ENCODE assay signal across 11 cellular contexts in the genomic region with DNA sequence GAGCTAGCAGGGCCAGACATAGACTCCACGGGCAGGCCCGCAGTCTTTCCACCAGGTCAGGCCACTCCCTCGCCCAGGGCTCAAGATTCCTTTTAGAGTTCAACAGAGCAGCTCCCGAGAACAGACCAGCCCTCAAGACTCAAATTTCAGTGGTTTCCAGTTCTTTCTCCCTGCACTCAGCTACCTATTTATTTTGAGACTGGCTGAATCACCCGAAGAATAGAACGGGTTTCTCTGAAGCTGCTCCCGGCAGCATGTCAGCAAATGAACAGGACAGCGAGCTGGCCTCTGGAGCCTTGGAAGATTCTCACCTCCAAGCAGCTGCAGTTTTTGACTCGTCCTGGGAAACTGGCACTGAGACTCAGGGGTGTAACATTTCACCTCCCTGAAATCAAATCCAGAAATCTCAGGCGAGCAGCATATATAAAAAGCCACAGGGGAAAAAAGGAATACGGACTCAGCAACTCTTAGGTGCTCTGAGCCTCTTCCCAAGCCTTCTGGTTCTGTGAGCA.
DNase-seq lines count a peak whose midpoint lies in the region; ATAC-seq and TF ChIP-seq lines count a peak whose summit lies in the region.
"Had no signal": no experiment of that assay in that cellular context is flagged by ENCODE, and none has a peak within 500 bp of the region (broad histone marks: within the 10 kb centered on the region; RNA-seq: fewer than 3 reads in every experiment).

No MANE protein-coding gene starts in this region.

- H3K9ac ChIP-seq in OCI-LY1 (ENCODE audit: low read length): no peak overlapping the region

- H3K36me3 ChIP-seq in OCI-LY1 (ENCODE audit: insufficient read depth, low read length) (peaks cover 43% of the 10 kb centered on the region; the same call in 1 of the 2 replicates), esophagus squamous epithelium (peaks cover 0 to 44% (median 0%) of the 10 kb centered on the region in 3 donors), psoas muscle (ENCODE audit: insufficient read depth in 1 of 2, low read depth in 1 of 2) (peaks cover 0 to 30% of the 10 kb centered on the region in 2 donors)

- H3K27ac ChIP-seq in OCI-LY1 (ENCODE audit: low read depth, low read length, poor library complexity, severe bottlenecking): peak overlapping the region; percentile 87
- peak overlapping the region; percentile 61 to 77 (median 73) for H3K27ac ChIP-seq in esophagus squamous epithelium
- peak overlapping the region; percentile 93 for H3K27ac ChIP-seq in psoas muscle

- H3K4me1 ChIP-seq in OCI-LY1 (ENCODE audit: insufficient read depth, low read length, severe bottlenecking) (peaks cover 32% of the 10 kb centered on the region), esophagus squamous epithelium (peaks cover 26 to 52% (median 34%) of the 10 kb centered on the region in 3 donors), psoas muscle (peaks cover 47% of the 10 kb centered on the region)

- no peaks in the 10 kb centered on the region for H3F3A ChIP-seq in OCI-LY1 (ENCODE audit: insufficient read depth, low read length)

- no peaks in the 10 kb centered on the region for H3K27me3 ChIP-seq in OCI-LY1 (ENCODE audit: insufficient read depth, low read length)
- H3K27me3 ChIP-seq in esophagus squamous epithelium: no peaks in the 10 kb centered on the region
- H3K27me3 ChIP-seq in psoas muscle (ENCODE audit: insufficient read depth in 3 of 3, low read length in 2 of 3): no peaks in the 10 kb centered on the region
- H3K27me3 ChIP-seq: testis had no signal

- H3K4me3 ChIP-seq in OCI-LY1 (ENCODE audit: low read depth, low read length, poor library complexity, severe bottlenecking) (no peak overlapping the region), esophagus squamous epithelium (no peak overlapping the region), psoas muscle (no peak overlapping the region)
- H3K4me3 ChIP-seq: testis had no signal

- no peaks in the 10 kb centered on the region for H4K20me1 ChIP-seq in OCI-LY1 (ENCODE audit: insufficient read depth, low read length)

- TF ChIP-seq CTCF in OCI-LY1 (IDR thresholded peaks at IDR 0.05; ENCODE audit: low read length) (no peak), esophagus squamous epithelium (IDR thresholded peaks at IDR 0.05) (no peak), psoas muscle (IDR thresholded peaks at IDR 0.05) (no peak), GM13976 (IDR thresholded peaks at IDR 0.05; ENCODE audit: borderline replicate concordance, control extremely low read depth, extremely low read depth, insufficient read depth, missing control alignments) (no peak)

- H3K9me2 ChIP-seq in OCI-LY1 (ENCODE audit: low read depth, low read length): no peaks in the 10 kb centered on the region

- no peaks in the 10 kb centered on the region for H3K9me3 ChIP-seq in OCI-LY1 (ENCODE audit: low read length)
- H3K9me3 ChIP-seq in esophagus squamous epithelium: no peaks in the 10 kb centered on the region
- no peaks in the 10 kb centered on the region for H3K9me3 ChIP-seq in psoas muscle
- H3K9me3 ChIP-seq: testis had no signal

- ATAC-seq in psoas muscle: peak; percentile 47 to 74 (median 59)

- DNase-seq in EH (ENCODE audit: low read depth) (peak; percentile 87), esophagus squamous epithelium (lab: John Stamatoyannopoulos, UW) (no peak), psoas muscle (peak in 1 of 2 donors; percentile 75), NCI-H1105 (lab: John Stamatoyannopoulos, UW) (no peak), GM13976 (ENCODE audit: low spot score) (no peak), NCI-H146 treated with DMSO at 0.1 percent for 48 hours (lab: John Stamatoyannopoulos, UW; ENCODE audit: unreplicated experiment) (no peak), NCI-H69 (lab: John Stamatoyannopoulos, UW) (no peak)
- DNase-seq: activated gamma-delta T cell, OCI-M1, testis had no signal

- TF ChIP-seq POLR2A in esophagus squamous epithelium (IDR thresholded peaks at IDR 0.05): no peak

- 12 to 44% methylated on average over 7 to 10 of the region's 11 CpGs for WGBS in esophagus squamous epithelium, 2 donors
- 14 to 17% (median 16%) methylated on average over 11 of the region's 11 CpGs for WGBS in psoas muscle, 3 donors

- H3K79me2 ChIP-seq in OCI-LY1 (ENCODE audit: insufficient read depth, low read length): no peaks in the 10 kb centered on the region

- intact Hi-C loops in esophagus squamous epithelium (cut with DNase I) (no loop called here), psoas muscle (cut with DNase I) (loop anchor here (10.0 kb wide), 1 partner anchor 102 kb away; no protein-coding TSS in a partner anchor)

- H3K4me2 ChIP-seq in OCI-LY1 (ENCODE audit: low read length): no peak overlapping the region

- in situ Hi-C loops in GM13976 (cut with MboI; ENCODE audit: low sequenced_read_pairs, unreplicated experiment): no loop called here

- no peak overlapping the region for H2AFZ ChIP-seq in OCI-LY1 (ENCODE audit: low read length)
